Comparison of ENCODE assay signal across 11 cellular contexts in the genomic region with DNA sequence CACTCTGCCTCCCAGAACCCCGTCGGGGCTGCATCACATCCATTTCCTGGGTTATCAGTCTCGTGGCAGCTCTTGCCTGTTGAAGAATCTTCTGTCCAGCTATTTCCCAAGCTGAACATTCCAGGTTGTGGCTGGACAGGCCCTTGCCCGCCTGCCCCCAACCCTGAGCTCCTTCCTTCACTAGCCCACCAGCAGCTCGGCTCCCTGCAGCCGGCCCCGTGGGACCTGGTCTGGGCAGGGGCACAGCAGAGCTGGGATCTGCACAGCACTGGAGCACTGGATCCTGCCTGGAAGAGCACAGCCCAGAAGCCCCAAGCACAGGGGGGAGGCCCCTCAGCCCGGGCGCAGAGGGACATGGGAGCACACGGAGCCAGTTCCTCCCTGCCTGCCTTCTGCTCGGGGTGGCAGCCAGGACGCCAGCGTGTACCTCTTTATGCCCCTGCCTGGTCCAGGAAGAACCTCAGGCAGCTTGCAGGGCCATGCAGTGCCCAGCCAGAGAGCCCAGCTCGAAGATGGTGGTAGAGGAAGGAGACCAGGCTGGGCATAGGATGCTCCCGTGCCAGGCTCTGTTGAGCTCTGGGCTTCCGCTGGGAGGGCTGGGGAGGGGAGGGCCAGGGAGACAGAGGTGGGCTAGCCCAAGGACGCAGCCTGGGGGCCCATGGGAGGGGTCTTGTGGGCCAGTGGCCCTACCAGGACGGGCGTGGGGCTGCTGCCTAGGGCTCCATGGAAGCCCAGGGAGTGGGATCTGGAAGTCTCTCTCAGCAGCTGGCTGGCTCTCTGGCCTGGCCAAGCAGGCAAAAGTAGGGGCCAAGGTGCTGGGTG. TPM values are rescaled to one million over a fixed set of nuclear protein-coding genes. Genes with fewer than 3 reads are reported as not detected.
A peak's percentile ranks its signal among the peaks of the same experiment; 100 is the strongest.
DNase-seq lines count a peak whose midpoint lies in the region; ATAC-seq and TF ChIP-seq lines count a peak whose summit lies in the region.
"Had no signal": no experiment of that assay in that cellular context is flagged by ENCODE, and none has a peak within 500 bp of the region (broad histone marks: within the 10 kb centered on the region; RNA-seq: fewer than 3 reads in every experiment).

No MANE protein-coding gene starts in this region.

- WGBS in thyroid gland, 2 donors, result 85 to 86% methylated on average over 4 to 18 of the region's 19 CpGs
- WGBS in prostate gland, result 82% methylated on average over 17 of the region's 19 CpGs

- H3K9me3 ChIP-seq in T-helper 17 cell (ENCODE audit: control insufficient read depth, low read length, poor library complexity, severe bottlenecking) (no peaks in the 10 kb centered on the region), thyroid gland (no peaks in the 10 kb centered on the region), prostate gland (no peaks in the 10 kb centered on the region)

- H3K36me3 ChIP-seq in thyroid gland (no peaks in the 10 kb centered on the region), prostate gland (no peaks in the 10 kb centered on the region)

- H3K4me1 ChIP-seq in thyroid gland (peaks cover 24 to 25% of the 10 kb centered on the region in 2 donors), prostate gland (replicated peaks) (peaks cover 25% of the 10 kb centered on the region)

- H3K36me3 Mint-ChIP-seq in T-helper 17 cell (ENCODE audit: low read depth), result no peaks in the 10 kb centered on the region
- H3K36me3 Mint-ChIP-seq: stimulated activated memory B cell treated with anti-CD40 and anti-IgM and Interleukin-4, amounts not matched to agents 10 μg/mL and 1 μg/mL and 100 μg/mL, for 72 hours had no signal

- TF ChIP-seq CTCF in thyroid gland (IDR thresholded peaks at IDR 0.05) (no peak), prostate gland (IDR thresholded peaks at IDR 0.05) (no peak)

- TF ChIP-seq POLR2A in thyroid gland (IDR thresholded peaks at IDR 0.05), result no peak
- no peak for TF ChIP-seq POLR2A in prostate gland (IDR thresholded peaks at IDR 0.05)

- DNase-seq in activated gamma-delta T cell treated with Interleukin-2 at 50 U/mL for 16 hours, result peak; percentile 3
- no peak for DNase-seq in activated gamma-delta T cell (lab: John Stamatoyannopoulos, UW)
- peak; percentile 3 to 7 (median 6) for DNase-seq in T-helper 17 cell
- DNase-seq in left lobe of liver (ENCODE audit: low spot score), result peak; percentile 43
- peak; percentile 0 for DNase-seq in thyroid gland
- DNase-seq in NCI-H510A (lab: John Stamatoyannopoulos, UW), result no peak
- DNase-seq in KBM-7, result no peak
- no peak for DNase-seq in prostate gland (ENCODE audit: low spot score)
- DNase-seq: MV-4-11 had no signal

- no peak overlapping the region for H3K4me3 Mint-ChIP-seq in T-helper 17 cell
- H3K4me3 Mint-ChIP-seq: GM23338; stimulated activated memory B cell treated with anti-CD40 and anti-IgM and Interleukin-4, amounts not matched to agents 10 μg/mL and 1 μg/mL and 100 μg/mL, for 72 hours had no signal

- no peak overlapping the region for H3K4me3 ChIP-seq in thyroid gland (replicated peaks in 1 of 3)
- H3K4me3 ChIP-seq in prostate gland, result no peak overlapping the region
- H3K4me3 ChIP-seq: GM23338 had no signal

- H3K27me3 Mint-ChIP-seq in T-helper 17 cell, result no peaks in the 10 kb centered on the region
- H3K27me3 Mint-ChIP-seq: stimulated activated memory B cell treated with anti-CD40 and anti-IgM and Interleukin-4, amounts not matched to agents 10 μg/mL and 1 μg/mL and 100 μg/mL, for 72 hours had no signal

- H3K27me3 ChIP-seq in thyroid gland, result no peaks in the 10 kb centered on the region
- H3K27me3 ChIP-seq in prostate gland (replicated peaks; ENCODE audit: insufficient read depth), result no peaks in the 10 kb centered on the region

- H3K27ac Mint-ChIP-seq in T-helper 17 cell, result no peak overlapping the region
- H3K27ac Mint-ChIP-seq: GM23338; stimulated activated memory B cell treated with anti-CD40 and anti-IgM and Interleukin-4, amounts not matched to agents 10 μg/mL and 1 μg/mL and 100 μg/mL, for 72 hours had no signal

- intact Hi-C loops in thyroid gland (cut with DNase I) (no loop called here), prostate gland (cut with DNase I) (no loop called here)

- in situ Hi-C loops in KBM-7 (cut with MboI; ENCODE audit: low pct_unique_long_range_greater_than_20kb, low sequenced_read_pairs), result no loop called here

- H3K27ac ChIP-seq in thyroid gland, result no peak overlapping the region
- no peak overlapping the region for H3K27ac ChIP-seq in prostate gland

- ATAC-seq in T-helper 17 cell (no peak), left lobe of liver (peak; percentile 3)
- ATAC-seq: GM23338; stimulated activated memory B cell treated with anti-CD40 and anti-IgM and Interleukin-4, amounts not matched to agents 10 μg/mL and 1 μg/mL and 100 μg/mL, for 72 hours had no signal

- peaks cover 15% of the 10 kb centered on the region for H3K4me1 Mint-ChIP-seq in T-helper 17 cell
- H3K4me1 Mint-ChIP-seq: stimulated activated memory B cell treated with anti-CD40 and anti-IgM and Interleukin-4, amounts not matched to agents 10 μg/mL and 1 μg/mL and 100 μg/mL, for 72 hours had no signal

RNA-seq across cellular contexts. Expression of gene GNB1L, which starts 16.6 kb away (rescaled TPM):
- total RNA-seq in T-helper 17 cell (1 to 10 TPM; 5.0 to 6.2 TPM), left lobe of liver (4.3 TPM), thyroid gland (1 to 10 TPM; 1.8 to 5.1 (median 4.5) TPM), prostate gland (10 to 100 TPM in 1 of 2 donors, 1 to 10 TPM in 1; 5.6 to 12.0 TPM)

RNA-seq across cellular contexts. Expression of gene RTL10, which starts 16.6 kb away (rescaled TPM):
- total RNA-seq in T-helper 17 cell (10 to 100 TPM; 12.4 to 13.1 TPM), left lobe of liver (9.4 TPM), thyroid gland (10 to 100 TPM; 18.1 to 26.4 (median 23.7) TPM), prostate gland (10 to 100 TPM; 15.7 to 41.9 TPM)

Comparison
In these comparisons a context has a peak if more than half of its experiments do, and no peak if none do; other contexts are left out.
1. DNase-seq: peak in activated gamma-delta T cell treated with Interleukin-2 at 50 U/mL for 16 hours (single experiment), T-helper 17 cell (3 of 3), left lobe of liver (single experiment) and thyroid gland (2 of 2); none in activated gamma-delta T cell (single experiment), NCI-H510A (single experiment), KBM-7 (single experiment) and prostate gland (single experiment).